8 cellular contexts compared by ENCODE assay signal in the genomic region with DNA sequence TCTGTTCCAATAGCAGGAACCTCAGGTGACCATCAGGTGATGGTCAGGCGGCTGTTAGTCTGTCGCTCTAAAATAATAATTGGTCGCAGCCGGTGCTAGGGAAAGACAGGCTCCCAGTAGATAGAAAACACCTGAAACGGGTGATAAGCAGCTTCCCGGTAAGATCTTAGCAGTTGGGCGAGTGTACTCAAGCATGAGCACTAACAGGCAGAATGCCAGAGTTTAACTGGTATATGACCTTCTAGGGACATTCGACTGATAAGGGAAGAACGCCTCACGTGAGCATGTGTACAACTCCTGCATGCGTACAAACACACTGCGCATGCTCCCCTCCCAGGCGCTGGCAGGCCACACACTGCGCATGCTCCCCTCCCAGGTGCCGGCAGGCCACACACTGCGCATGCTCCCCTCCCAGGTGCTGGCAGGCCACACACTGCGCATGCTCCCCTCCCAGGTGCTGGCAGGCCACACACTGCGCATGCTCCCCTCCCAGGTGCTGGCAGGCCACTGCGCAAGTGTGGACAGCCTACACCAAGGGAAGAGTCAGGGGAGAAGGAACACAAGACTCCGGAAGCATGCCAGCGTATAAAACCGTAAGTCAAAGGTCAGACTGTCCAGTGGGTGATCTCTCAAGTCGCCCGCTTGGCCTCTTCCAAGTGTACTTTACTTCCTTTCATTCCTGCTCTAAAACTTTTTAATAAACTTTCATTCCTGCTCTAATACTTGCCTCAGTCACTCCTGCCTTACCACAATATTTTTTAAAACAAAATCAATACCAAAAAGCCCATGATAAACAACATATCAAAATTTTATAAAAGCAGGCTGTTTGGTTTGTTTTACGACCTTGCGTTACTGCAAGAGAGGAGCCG. TPM values are rescaled to one million over a fixed set of nuclear protein-coding genes. Genes with fewer than 3 reads are reported as not detected.
DNase-seq lines count a peak whose midpoint lies in the region; ATAC-seq and TF ChIP-seq lines count a peak whose summit lies in the region.

No MANE protein-coding gene starts in this region.

- no peaks in the 10 kb centered on the region for H3K79me1 ChIP-seq in neuronal stem cell (ENCODE audit: low read depth, low read length)

- no peak overlapping the region for H3K14ac ChIP-seq in neuronal stem cell (ENCODE audit: low read length)

- H3K9ac ChIP-seq in neuronal stem cell (ENCODE audit: low read depth, low read length, poor library complexity), result no peak overlapping the region

- H4K91ac ChIP-seq in neuronal stem cell (ENCODE audit: low read depth, low read length, poor library complexity), result no peak overlapping the region

- no peak overlapping the region for H2AFZ ChIP-seq in neuronal stem cell (ENCODE audit: low read length)

- H3K27ac ChIP-seq in heart left ventricle (peak overlapping the region in 3 of 12 donors; percentile 27 to 49 (median 36)), sigmoid colon (no peak overlapping the region), neuronal stem cell (replicated peaks; ENCODE audit: low read length) (no peak overlapping the region)

- H2BK15ac ChIP-seq in neuronal stem cell (ENCODE audit: low read length), result no peak overlapping the region

- intact Hi-C loops in heart left ventricle (cut with DNase I), result no loop called here
- intact Hi-C loops in sigmoid colon (cut with DNase I), result no loop called here

- H4K8ac ChIP-seq in neuronal stem cell (ENCODE audit: low read depth, low read length), result no peak overlapping the region

- no peak overlapping the region for H3K4me2 ChIP-seq in neuronal stem cell (ENCODE audit: insufficient read depth, low read length, poor library complexity, severe bottlenecking)

- H2BK12ac ChIP-seq in neuronal stem cell (ENCODE audit: low read length), result no peak overlapping the region

- H3K36me3 ChIP-seq in heart left ventricle (no peaks in the 10 kb centered on the region), sigmoid colon (no peaks in the 10 kb centered on the region), neuronal stem cell (replicated peaks in 1 of 2; ENCODE audit: control insufficient read depth in 2 of 2, insufficient read depth in 2 of 2, low read length in 2 of 2) (no peaks in the 10 kb centered on the region)

- no peak overlapping the region for H2BK5ac ChIP-seq in neuronal stem cell (ENCODE audit: low read length)

- 37 to 46% (median 44%) methylated on average over 24 to 27 of the region's 27 CpGs for WGBS in heart left ventricle, 4 donors
- 23 to 69% methylated on average over 27 of the region's 27 CpGs for WGBS in sigmoid colon, 2 donors
- WGBS in neuronal stem cell (ENCODE audit: extremely low coverage in 2 of 2, insufficient read length in 2 of 2, insufficient replicate concordance in 1 of 2), 2 donors, result no CpG with 5 or more reads among the region's 27 CpGs

- H3K4me1 ChIP-seq in heart left ventricle (peaks cover 0 to 4% (median 0%) of the 10 kb centered on the region in 12 donors), sigmoid colon (no peaks in the 10 kb centered on the region), neuronal stem cell (ENCODE audit: control insufficient read depth in 2 of 2, insufficient read depth in 1 of 2, low read depth in 1 of 2, low read length in 2 of 2) (peaks cover 2% of the 10 kb centered on the region in 2 donors)

- H3K18ac ChIP-seq in neuronal stem cell (ENCODE audit: low read length), result no peak overlapping the region

- H3K4me3 ChIP-seq in heart left ventricle (peak overlapping the region in 11 of 12 donors; percentile 9 to 49 (median 43)), sigmoid colon (peak overlapping the region in 1 of 4 donors; percentile 26), neuronal stem cell (ENCODE audit: low read length in 2 of 2) (no peak overlapping the region)

- no peak overlapping the region for H2BK120ac ChIP-seq in neuronal stem cell (ENCODE audit: low read depth, low read length)

- H3K9me3 ChIP-seq in heart left ventricle (peaks cover 0 to 4% (median 0%) of the 10 kb centered on the region in 12 donors), sigmoid colon (no peaks in the 10 kb centered on the region), neuronal stem cell (replicated peaks in 1 of 2; ENCODE audit: control insufficient read depth in 2 of 2, insufficient read depth in 1 of 2, low read depth in 1 of 2, low read length in 2 of 2) (peaks cover 0 to 6% of the 10 kb centered on the region in 2 donors)

- no peak for TF ChIP-seq CTCF in heart left ventricle (IDR thresholded peaks at IDR 0.05)
- TF ChIP-seq CTCF in sigmoid colon (IDR thresholded peaks at IDR 0.05), result no peak

- peak; percentile 98 for DNase-seq in DMS53 treated with DMSO at 0.1 percent for 48 hours (lab: John Stamatoyannopoulos, UW; ENCODE audit: unreplicated experiment)
- peak; percentile 86 for DNase-seq in NCI-H2196 (lab: John Stamatoyannopoulos, UW; ENCODE audit: unreplicated experiment)
- peak; percentile 58 for DNase-seq in activated naive CD4-positive, alpha-beta T cell treated with Interleukin-2 at 50 U/mL for 16 hours
- peak; percentile 38 to 84 (median 60) for DNase-seq in heart left ventricle
- DNase-seq in sigmoid colon, result peak; percentile 68
- no peak for DNase-seq in neuronal stem cell (ENCODE audit: low spot score)
- DNase-seq in HK-2 (ENCODE audit: unreplicated experiment), result no peak
- no peak for DNase-seq in midbrain (lab: John Stamatoyannopoulos, UW)

- ATAC-seq in heart left ventricle, result peak; percentile 83 to 96 (median 92)

- no peak overlapping the region for H2AK5ac ChIP-seq in neuronal stem cell (ENCODE audit: low read depth, low read length)

- no peak for TF ChIP-seq EP300 in sigmoid colon (IDR thresholded peaks at IDR 0.05)

- H3K27me3 ChIP-seq in heart left ventricle (no peaks in the 10 kb centered on the region), sigmoid colon (no peaks in the 10 kb centered on the region), neuronal stem cell (ENCODE audit: control insufficient read depth in 3 of 3, insufficient read depth in 3 of 3, low read depth in 1 of 3, low read length in 3 of 3) (no peaks in the 10 kb centered on the region)

- no peak for TF ChIP-seq POLR2A in heart left ventricle (IDR thresholded peaks at IDR 0.05)
- TF ChIP-seq POLR2A in sigmoid colon (IDR thresholded peaks at IDR 0.05), result no peak

- no peak overlapping the region for H3K23ac ChIP-seq in neuronal stem cell (ENCODE audit: low read depth, low read length, poor library complexity)

- no peak overlapping the region for H3K4ac ChIP-seq in neuronal stem cell (ENCODE audit: low read length)

RNA-seq across cellular contexts. Expression of a gene that starts 24.5 kb away (rescaled TPM):
- total RNA-seq in heart left ventricle, result not detected
- polyA plus RNA-seq in heart left ventricle, result under 1 TPM in 1 of 2 donors, not detected in 1; 0.11 TPM
- not detected for total RNA-seq in sigmoid colon
- polyA plus RNA-seq in sigmoid colon, result under 1 TPM in 1 of 3 donors, not detected in 2; 0.16 TPM
- 0.04 TPM for polyA plus RNA-seq in neuronal stem cell (2013, experiment 1 of 2)
- polyA plus RNA-seq in neuronal stem cell (2013, experiment 2 of 2), result 0.04 TPM

RNA-seq across cellular contexts. Expression of a gene that starts 36.1 kb away (rescaled TPM):
- 1 to 10 TPM in 6 of 9 donors, under 1 TPM in 3; 0.27 to 5.3 (median 1.3) TPM for total RNA-seq in heart left ventricle
- polyA plus RNA-seq in heart left ventricle, result under 1 TPM; 0.40 to 0.61 TPM
- 10 to 100 TPM in 1 of 4 donors, 1 to 10 TPM in 3; 2.1 to 11.4 (median 2.8) TPM for total RNA-seq in sigmoid colon
- polyA plus RNA-seq in sigmoid colon, result 10 to 100 TPM; 13.8 to 75.5 (median 30.5) TPM
- not detected for polyA plus RNA-seq in neuronal stem cell (2013, experiment 1 of 2)
- not detected for polyA plus RNA-seq in neuronal stem cell (2013, experiment 2 of 2)

Comparison
In these comparisons a context has a peak if more than half of its experiments do, and no peak if none do; other contexts are left out.
1. DNase-seq: peak in DMS53 treated with DMSO at 0.1 percent for 48 hours (single experiment), NCI-H2196 (single experiment), activated naive CD4-positive, alpha-beta T cell treated with Interleukin-2 at 50 U/mL for 16 hours (single experiment), heart left ventricle (5 of 5) and sigmoid colon (single experiment); none in neuronal stem cell (single experiment), HK-2 (single experiment) and midbrain (single experiment).
2. H3K4me3 ChIP-seq: peak in heart left ventricle (11 of 12); none in neuronal stem cell (0 of 2).